Comparison of ENCODE assay signal across 16 cellular contexts in the genomic region with DNA sequence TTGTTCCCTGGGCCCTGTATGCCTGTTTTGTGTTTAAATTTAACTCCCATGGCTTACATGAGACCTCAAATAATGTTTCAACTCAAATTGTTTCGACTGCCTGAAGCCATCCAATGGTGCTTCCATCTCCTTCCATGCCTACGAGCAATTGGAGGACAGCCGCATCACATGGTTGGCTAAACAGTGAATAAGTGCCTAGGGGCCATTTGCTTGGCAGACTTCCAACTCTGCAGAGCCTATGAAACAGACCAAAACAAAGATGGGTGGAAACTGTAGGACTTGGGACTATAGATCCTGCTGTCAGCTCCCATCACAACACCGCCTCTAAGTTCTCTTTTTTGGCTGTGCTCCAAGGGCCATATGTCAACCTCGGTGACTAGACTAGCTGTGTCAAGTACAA.
A peak's percentile ranks its signal among the peaks of the same experiment; 100 is the strongest.
DNase-seq lines count a peak whose midpoint lies in the region; ATAC-seq and TF ChIP-seq lines count a peak whose summit lies in the region.
"Had no signal": no experiment of that assay in that cellular context is flagged by ENCODE, and none has a peak within 500 bp of the region (broad histone marks: within the 10 kb centered on the region; RNA-seq: fewer than 3 reads in every experiment).

No MANE protein-coding gene starts in this region.

- H4K5ac ChIP-seq in IMR-90 (ENCODE audit: low read depth, low read length) = no peak overlapping the region

- POLR2A ChIA-PET in IMR-90 (lab: Charles Lee; ENCODE audit: unreplicated experiment) = no interaction called here

- no peak overlapping the region for H3K9ac ChIP-seq in IMR-90 (ENCODE audit: low read depth, low read length)

- DNase-seq in COLO668 (lab: John Stamatoyannopoulos, UW; ENCODE audit: unreplicated experiment) (peak; percentile 68), IMR-90 (no peak), NCI-H524 (lab: John Stamatoyannopoulos, UW) (peak; percentile 92 to 95), foreskin melanocyte (peak; percentile 100), AG20443 (ENCODE audit: low spot score) (no peak)
- DNase-seq: activated CD4-positive, alpha-beta T cell treated with anti-CD3 and anti-CD28 coated beads, Interleukin-2, amount 50 U/mL, for 1 hour; activated naive CD4-positive, alpha-beta T cell treated with anti-CD3 and anti-CD28 coated beads for 36 hours; activated T-cell treated with anti-CD3 and anti-CD28 coated beads for 4 hours; H7; NCI-H226; OCI-M1 had no signal

- H2BK15ac ChIP-seq in IMR-90 (ENCODE audit: low read depth, low read length) = no peak overlapping the region

- no peak overlapping the region for H2BK120ac ChIP-seq in IMR-90 (ENCODE audit: low read depth, low read length)

- H3K4me1 ChIP-seq in IMR-90 (ENCODE audit: control insufficient read depth, insufficient read depth, low read length) = peaks cover 25% of the 10 kb centered on the region

- dilution Hi-C loops in IMR-90 (cut with HindIII; ENCODE audit: low sequenced_read_pairs, unreplicated experiment) = no loop called here

- no peak overlapping the region for H3K23ac ChIP-seq in IMR-90 (ENCODE audit: low read depth, low read length)

- H4K20me1 ChIP-seq in IMR-90 (ENCODE audit: insufficient read depth, low read length) = peaks cover 67% of the 10 kb centered on the region

- in situ Hi-C loops in IMR-90 (cut with MboI; ENCODE audit: low sequenced_read_pairs) = no loop called here

- TF ChIP-seq CTCF in IMR-90 (conservative IDR thresholded peaks at IDR 0.05; ENCODE audit: low read depth, low read length) = no peak

- no peak overlapping the region for H2AFZ ChIP-seq in IMR-90 (replicated peaks; ENCODE audit: low read length, poor library complexity)

- peaks cover 54 to 89% of the 10 kb centered on the region in 2 experiments for H3K79me1 ChIP-seq in IMR-90 (ENCODE audit: low read depth in 1 of 2, low read length in 2 of 2)

- H2BK5ac ChIP-seq in IMR-90 (ENCODE audit: low read depth, low read length, poor library complexity, severe bottlenecking) = no peak overlapping the region

- CTCF ChIA-PET in IMR-90 (lab: Yijun Ruan, JAX) = no interaction called here

- no peaks in the 10 kb centered on the region for H3K27me3 ChIP-seq in IMR-90 (ENCODE audit: control insufficient read depth, insufficient read depth, low read length)

- no peak overlapping the region for H2BK20ac ChIP-seq in IMR-90 (ENCODE audit: low read depth, low read length)

- ATAC-seq in IMR-90 (ENCODE audit: low read depth) = no peak
- no peak for ATAC-seq in GM21723 (IDR thresholded peaks at IDR 0.05; ENCODE audit: unreplicated experiment)
- ATAC-seq in HG02870 (IDR thresholded peaks at IDR 0.05; ENCODE audit: unreplicated experiment) = no peak
- ATAC-seq in HG02610 (IDR thresholded peaks at IDR 0.05; ENCODE audit: unreplicated experiment) = no peak
- ATAC-seq: natural killer cell treated with Interleukin-12 subunit alpha and Interleukin-12 subunit beta and Interleukin-15 and Interleukin-18, amount 100 ng/mL, for 72 hours had no signal

- no peaks in the 10 kb centered on the region for H3K9me3 ChIP-seq in IMR-90 (ENCODE audit: control insufficient read depth, insufficient read depth, low read length)

- TF ChIP-seq POLR2A in IMR-90 (IDR thresholded peaks at IDR 0.05; ENCODE audit: low read depth, low read length) = no peak

- H4K91ac ChIP-seq in IMR-90 (ENCODE audit: insufficient read depth, low read depth, low read length) = no peak overlapping the region

- H3K4ac ChIP-seq in IMR-90 (ENCODE audit: low read depth, low read length) = no peak overlapping the region

- H3K14ac ChIP-seq in IMR-90 (replicated peaks; ENCODE audit: low read depth, low read length) = no peak overlapping the region

- H4K8ac ChIP-seq in IMR-90 (ENCODE audit: low read depth in 2 of 2, low read length in 2 of 2) = no peak overlapping the region

- H2AK5ac ChIP-seq in IMR-90 (ENCODE audit: low read depth, low read length) = no peak overlapping the region

- WGBS in IMR-90 (ENCODE audit: extremely low coverage in 2 of 2, insufficient read length in 1 of 2), 2 experiments = no CpG with 5 or more reads among the region's 5 CpGs

- no TSS peak for BruUV-seq in IMR-90 (replicated peaks; lab: Mats Ljungman, UMichigan)

- no peak overlapping the region for H3K4me3 ChIP-seq in IMR-90 (ENCODE audit: insufficient read depth, low read depth, low read length)
- H3K4me3 ChIP-seq: coronary artery had no signal

- no peak overlapping the region for H3K18ac ChIP-seq in IMR-90 (ENCODE audit: low read depth, low read length)

- H3K36me3 ChIP-seq in IMR-90 (ENCODE audit: control insufficient read depth, insufficient read depth, low read length) = peaks cover 5% of the 10 kb centered on the region; the same call in 1 of the 2 replicates

- no peak overlapping the region for H3K4me2 ChIP-seq in IMR-90 (ENCODE audit: low read depth, low read length)

- no peak for TF ChIP-seq RAD21 in IMR-90 (IDR thresholded peaks at IDR 0.05; ENCODE audit: low read length)

- H2AK9ac ChIP-seq in IMR-90 (replicated peaks; ENCODE audit: low read depth, low read length, poor library complexity) = peak overlapping the region; percentile 44

- no peak overlapping the region for H3K56ac ChIP-seq in IMR-90 (ENCODE audit: extremely low read depth, insufficient read depth, low read length)

- peaks cover 37% of the 10 kb centered on the region for H3K9me1 ChIP-seq in IMR-90 (ENCODE audit: insufficient read depth, low read length)

- no peak overlapping the region for H3K27ac ChIP-seq in IMR-90 (ENCODE audit: insufficient read depth, low read length)
- H3K27ac ChIP-seq: coronary artery had no signal

- intact Hi-C loops in IMR-90 (cut with micrococcal nuclease) = no loop called here

TF ChIP-seq in IMR-90, 13 proteins besides CTCF, POLR2A, EP300 and RAD21:
- TF ChIP-seq MAFK (IDR thresholded peaks at IDR 0.05; ENCODE audit: low read depth, low read length) (no peak), RCOR1 (IDR thresholded peaks at IDR 0.05; ENCODE audit: insufficient replicate concordance, low read length) (no peak), NFE2L2 (IDR thresholded peaks at IDR 0.05; ENCODE audit: low read depth, low read length) (no peak), MXI1 (IDR thresholded peaks at IDR 0.05; ENCODE audit: borderline replicate concordance, low read depth, low read length) (no peak), CEBPB (IDR thresholded peaks at IDR 0.05; ENCODE audit: low read depth, low read length) (no peak), BHLHE40 (IDR thresholded peaks at IDR 0.05; ENCODE audit: low read depth, low read length) (no peak), MAZ (IDR thresholded peaks at IDR 0.05; ENCODE audit: borderline replicate concordance, low read depth, low read length) (no peak), RFX5 (IDR thresholded peaks at IDR 0.05; ENCODE audit: low read depth, low read length) (no peak), SMC3 (IDR thresholded peaks at IDR 0.05; ENCODE audit: low read depth, low read length) (no peak), FOS (IDR thresholded peaks at IDR 0.05; ENCODE audit: low read depth, low read length) (no peak), CHD1 (IDR thresholded peaks at IDR 0.05; ENCODE audit: low read depth, low read length) (no peak)
- TF ChIP-seq, protein P1, sequence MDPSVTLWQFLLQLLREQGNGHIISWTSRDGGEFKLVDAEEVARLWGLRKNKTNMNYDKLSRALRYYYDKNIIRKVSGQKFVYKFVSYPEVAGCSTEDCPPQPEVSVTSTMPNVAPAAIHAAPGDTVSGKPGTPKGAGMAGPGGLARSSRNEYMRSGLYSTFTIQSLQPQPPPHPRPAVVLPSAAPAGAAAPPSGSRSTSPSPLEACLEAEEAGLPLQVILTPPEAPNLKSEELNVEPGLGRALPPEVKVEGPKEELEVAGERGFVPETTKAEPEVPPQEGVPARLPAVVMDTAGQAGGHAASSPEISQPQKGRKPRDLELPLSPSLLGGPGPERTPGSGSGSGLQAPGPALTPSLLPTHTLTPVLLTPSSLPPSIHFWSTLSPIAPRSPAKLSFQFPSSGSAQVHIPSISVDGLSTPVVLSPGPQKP (IDR thresholded peaks at IDR 0.05; ENCODE audit: borderline replicate concordance, low read depth, low read length) = no peak
- TF ChIP-seq, protein P2, sequence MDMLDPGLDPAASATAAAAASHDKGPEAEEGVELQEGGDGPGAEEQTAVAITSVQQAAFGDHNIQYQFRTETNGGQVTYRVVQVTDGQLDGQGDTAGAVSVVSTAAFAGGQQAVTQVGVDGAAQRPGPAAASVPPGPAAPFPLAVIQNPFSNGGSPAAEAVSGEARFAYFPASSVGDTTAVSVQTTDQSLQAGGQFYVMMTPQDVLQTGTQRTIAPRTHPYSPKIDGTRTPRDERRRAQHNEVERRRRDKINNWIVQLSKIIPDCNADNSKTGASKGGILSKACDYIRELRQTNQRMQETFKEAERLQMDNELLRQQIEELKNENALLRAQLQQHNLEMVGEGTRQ (IDR thresholded peaks at IDR 0.05; ENCODE audit: low read depth, low read length) = no peak

Comparison
In these comparisons a context has a peak if more than half of its experiments do, and no peak if none do; other contexts are left out.
1. DNase-seq: peak in COLO668 (single experiment), NCI-H524 (2 of 2) and foreskin melanocyte (single experiment); none in IMR-90 (single experiment) and AG20443 (single experiment).